Comparison of ENCODE assay signal across 8 cellular contexts in genomic region chr17:72976971-72977767, GRCh38.
DNase-seq lines count a peak whose midpoint lies in the region; ATAC-seq and TF ChIP-seq lines count a peak whose summit lies in the region.

No MANE protein-coding gene starts in this region.

- POLR2A ChIA-PET in A673 (lab: Charles Lee; ENCODE audit: low non-redundant PET) (no interaction called here), HEK293T (lab: Yijun Ruan, JAX) (no interaction called here)
- POLR2A ChIA-PET in activated CD4-positive, alpha-beta T cell treated with anti-CD3 and anti-CD28 coated beads, Interleukin-2, amount 10 ng/mL, durations not matched to agents 7 days and 5 days (lab: Charles Lee), result no interaction called here

- H3K9me3 Mint-ChIP-seq in activated CD4-positive, alpha-beta T cell treated with anti-CD3 and anti-CD28 coated beads, Interleukin-2, amount 10 ng/mL, durations not matched to agents 7 days and 5 days, result peaks cover 13% of the 10 kb centered on the region
- H3K9me3 Mint-ChIP-seq in progenitor cell of endocrine pancreas (ENCODE audit: low read depth), result no peaks in the 10 kb centered on the region

- peak overlapping the region in 1 of 3 donors; percentile 40 for H3K9ac ChIP-seq in skeletal muscle tissue (ENCODE audit: low read depth in 1 of 3, low read length in 3 of 3)

- H3K27ac Mint-ChIP-seq in activated CD4-positive, alpha-beta T cell treated with anti-CD3 and anti-CD28 coated beads, Interleukin-2, amount 10 ng/mL, durations not matched to agents 7 days and 5 days, result no peak overlapping the region
- no peak overlapping the region for H3K27ac Mint-ChIP-seq in progenitor cell of endocrine pancreas

- H3K36me3 ChIP-seq in A673 (ENCODE audit: insufficient read depth, low read length, poor library complexity, severe bottlenecking) (no peaks in the 10 kb centered on the region), skeletal muscle tissue (ENCODE audit: control insufficient read depth in 3 of 3, insufficient read depth in 3 of 3, low read length in 3 of 3) (no peaks in the 10 kb centered on the region)

- CTCF ChIA-PET in A673 (lab: Charles Lee) (interaction anchor here (1.4 kb wide), 1 partner anchor 9 kb away, joined by 4 read pairs; no protein-coding TSS in a partner anchor), HEK293T (lab: Yijun Ruan, JAX) (interaction anchor here (1.3 to 2.4 kb wide), 2 partner anchors 9 to 252 kb away, joined by 5 to 12 read pairs; no protein-coding TSS in a partner anchor)
- CTCF ChIA-PET in activated CD4-positive, alpha-beta T cell treated with anti-CD3 and anti-CD28 coated beads, Interleukin-2, amount 10 ng/mL, durations not matched to agents 7 days and 5 days (lab: Charles Lee), result no interaction called here

- no TSS peak for BruUV-seq in A673 (replicated peaks; lab: Mats Ljungman, UMichigan)

- H3K27ac ChIP-seq in A673 (ENCODE audit: low read depth, low read length, poor library complexity, severe bottlenecking), result no peak overlapping the region
- peak overlapping the region; percentile 6 for H3K27ac ChIP-seq in right cardiac atrium (ENCODE audit: low read length)
- peak overlapping the region; percentile 39 for H3K27ac ChIP-seq in skeletal muscle tissue (ENCODE audit: low read depth, low read length)

- H3K9me3 ChIP-seq in A673 (ENCODE audit: low read depth, low read length, poor library complexity, severe bottlenecking), result no peaks in the 10 kb centered on the region
- no peaks in the 10 kb centered on the region for H3K9me3 ChIP-seq in right cardiac atrium (ENCODE audit: control insufficient read depth, low read length)
- no peaks in the 10 kb centered on the region for H3K9me3 ChIP-seq in skeletal muscle tissue (ENCODE audit: control insufficient read depth in 3 of 3, low read length in 3 of 3)

- peaks cover 2% of the 10 kb centered on the region for H3K36me3 Mint-ChIP-seq in activated CD4-positive, alpha-beta T cell treated with anti-CD3 and anti-CD28 coated beads, Interleukin-2, amount 10 ng/mL, durations not matched to agents 7 days and 5 days (ENCODE audit: low read depth)
- no peaks in the 10 kb centered on the region for H3K36me3 Mint-ChIP-seq in progenitor cell of endocrine pancreas (ENCODE audit: insufficient read depth)

- H3K27me3 ChIP-seq in A673 (replicated peaks; ENCODE audit: insufficient read depth, low read depth, low read length, poor library complexity), result no peaks in the 10 kb centered on the region
- H3K27me3 ChIP-seq in right cardiac atrium (ENCODE audit: control insufficient read depth, insufficient read depth), result no peaks in the 10 kb centered on the region
- H3K27me3 ChIP-seq in skeletal muscle tissue (ENCODE audit: control insufficient read depth in 3 of 3, insufficient read depth in 3 of 3, low read length in 3 of 3), result no peaks in the 10 kb centered on the region

- no peaks in the 10 kb centered on the region for H3K27me3 Mint-ChIP-seq in activated CD4-positive, alpha-beta T cell treated with anti-CD3 and anti-CD28 coated beads, Interleukin-2, amount 10 ng/mL, durations not matched to agents 7 days and 5 days
- H3K27me3 Mint-ChIP-seq in progenitor cell of endocrine pancreas, result peaks cover 70% of the 10 kb centered on the region

- peak; percentile 91 for ATAC-seq in right cardiac atrium

- no peaks in the 10 kb centered on the region for H3K4me1 ChIP-seq in A673 (ENCODE audit: insufficient read depth, low read length, poor library complexity, severe bottlenecking)
- H3K4me1 ChIP-seq in right cardiac atrium (ENCODE audit: control insufficient read depth, insufficient read depth, low read length), result peaks cover 8% of the 10 kb centered on the region
- H3K4me1 ChIP-seq in skeletal muscle tissue (ENCODE audit: control insufficient read depth in 3 of 3, insufficient read depth in 3 of 3, low read length in 3 of 3), result peaks cover 11 to 17% (median 16%) of the 10 kb centered on the region in 3 donors

- H3K4me3 Mint-ChIP-seq in activated CD4-positive, alpha-beta T cell treated with anti-CD3 and anti-CD28 coated beads, Interleukin-2, amount 10 ng/mL, durations not matched to agents 7 days and 5 days, result no peak overlapping the region
- H3K4me3 Mint-ChIP-seq in progenitor cell of endocrine pancreas (ENCODE audit: low read depth), result no peak overlapping the region

- intact Hi-C loops in A673 (cut with micrococcal nuclease; ENCODE audit: unreplicated experiment) (no loop called here), right cardiac atrium (cut with DNase I) (no loop called here)

- peaks cover 9% of the 10 kb centered on the region for H3K4me1 Mint-ChIP-seq in activated CD4-positive, alpha-beta T cell treated with anti-CD3 and anti-CD28 coated beads, Interleukin-2, amount 10 ng/mL, durations not matched to agents 7 days and 5 days
- H3K4me1 Mint-ChIP-seq in progenitor cell of endocrine pancreas (ENCODE audit: low read depth), result peaks cover 17% of the 10 kb centered on the region

- 19% methylated on average over 12 of the region's 12 CpGs for WGBS in right cardiac atrium

- H3K4me3 ChIP-seq in A673 (ENCODE audit: low read depth, low read length, poor library complexity, severe bottlenecking) (no peak overlapping the region), WI38 (ENCODE audit: low read depth, low read length) (0 out of 2 replicates have a peak overlapping the region, but pooled peaks have one; percentile 8), right cardiac atrium (ENCODE audit: low read length) (no peak overlapping the region), skeletal muscle tissue (ENCODE audit: low read length in 3 of 3) (peak overlapping the region in 1 of 3 donors; percentile 38)

- DNase-seq in A673 (ENCODE audit: low spot score) (peak; percentile 31), HEK293T (ENCODE audit: extremely low spot score) (peak; percentile 19), right cardiac atrium (peak; percentile 71 to 78 (median 78)), NCI-H1417 (lab: John Stamatoyannopoulos, UW) (no peak), progenitor cell of endocrine pancreas (ENCODE audit: low spot score, unreplicated experiment) (no peak)
- DNase-seq in activated CD4-positive, alpha-beta T cell treated with anti-CD3 and anti-CD28 coated beads, Interleukin-2, amount 10 ng/mL, durations not matched to agents 7 days and 5 days, result no peak

- TF ChIP-seq CTCF in A673 (conservative IDR thresholded peaks at IDR 0.05; ENCODE audit: low read depth, low read length), result no peak
- no peak for TF ChIP-seq CTCF in WI38 (IDR thresholded peaks at IDR 0.05; ENCODE audit: low read depth, low read length)
- TF ChIP-seq CTCF in progenitor cell of endocrine pancreas (IDR thresholded peaks at IDR 0.05; ENCODE audit: unreplicated experiment), result no peak

TF ChIP-seq in HEK293T, 16 proteins besides CTCF, POLR2A, EP300 and RAD21:
- TF ChIP-seq FOXM1 (IDR thresholded peaks at IDR 0.05; ENCODE audit: borderline replicate concordance) (no peak), ZNF384 (IDR thresholded peaks at IDR 0.05) (no peak), NFRKB (IDR thresholded peaks at IDR 0.05) (no peak), LEF1 (IDR thresholded peaks at IDR 0.05; ENCODE audit: borderline replicate concordance) (no peak), TARDBP (IDR thresholded peaks at IDR 0.05) (no peak), SUZ12 (IDR thresholded peaks at IDR 0.05) (no peak), L3MBTL2 (conservative IDR thresholded peaks at IDR 0.05) (no peak), ARNT (IDR thresholded peaks at IDR 0.05) (no peak)

Comparison
In these comparisons a context has a peak if more than half of its experiments do, and no peak if none do; other contexts are left out.
1. DNase-seq: peak in A673 (single experiment), HEK293T (single experiment) and right cardiac atrium (3 of 3); none in activated CD4-positive, alpha-beta T cell treated with anti-CD3 and anti-CD28 coated beads, Interleukin-2, amount 10 ng/mL, durations not matched to agents 7 days and 5 days (single experiment), NCI-H1417 (0 of 3) and progenitor cell of endocrine pancreas (single experiment).